In the genomic region with DNA sequence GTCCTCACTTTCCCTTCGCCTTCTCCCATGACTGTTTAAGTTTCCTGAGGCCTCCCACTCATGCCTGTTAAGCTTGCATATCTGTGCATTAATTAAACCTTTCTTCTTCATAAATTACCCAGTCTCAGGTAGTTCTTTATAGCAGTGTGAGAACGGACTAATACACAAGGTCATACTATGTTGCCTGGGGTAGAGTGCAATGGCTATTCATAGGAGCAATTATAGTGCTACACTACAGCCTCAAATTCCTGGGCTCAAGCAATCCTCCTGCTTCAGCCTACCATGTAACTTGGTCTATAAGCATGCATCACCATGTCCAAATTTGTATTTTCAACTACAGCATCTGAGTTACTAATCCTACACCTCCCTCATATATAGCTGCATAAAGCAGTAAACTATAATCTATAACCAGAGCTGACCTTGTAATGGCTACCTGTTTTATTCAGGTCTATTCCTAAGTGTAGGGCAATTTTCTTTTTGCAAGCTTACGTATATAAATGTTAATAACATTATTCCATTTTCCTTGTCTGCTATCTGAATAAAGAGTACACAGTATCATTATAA, we compare ENCODE assay signal across 19 cellular contexts. TPM values are rescaled to one million over a fixed set of nuclear protein-coding genes. Genes with fewer than 3 reads are reported as not detected.
DNase-seq lines count a peak whose midpoint lies in the region; ATAC-seq and TF ChIP-seq lines count a peak whose summit lies in the region.
"Had no signal": no experiment of that assay in that cellular context is flagged by ENCODE, and none has a peak within 500 bp of the region (broad histone marks: within the 10 kb centered on the region; RNA-seq: fewer than 3 reads in every experiment).

No MANE protein-coding gene starts in this region.

- intact Hi-C loops in Right ventricle myocardium inferior (cut with DNase I) (no loop called here), left ventricle myocardium inferior (cut with micrococcal nuclease) (no loop called here), left ventricle myocardium superior (cut with micrococcal nuclease) (no loop called here), left cardiac atrium (cut with DNase I) (no loop called here), mucosa of descending colon (cut with DNase I, micrococcal nuclease) (no loop called here)

- peaks cover 4% of the 10 kb centered on the region for H3K4me1 Mint-ChIP-seq in activated T-helper 17 cell treated with anti-CD3 and anti-CD28 coated beads, Interleukin-2, amount 50 U/mL, for 72 hours
- H3K4me1 Mint-ChIP-seq: B cell had no signal

- H3K4me1 ChIP-seq in left ventricle myocardium inferior (peaks cover 34% of the 10 kb centered on the region), mucosa of descending colon (ENCODE audit: low read depth) (peaks cover 24% of the 10 kb centered on the region)
- H3K4me1 ChIP-seq: BLaER1 treated with 17β-estradiol and CSF1 and Interleukin-3, amounts not matched to agents 10 nM and 100 nM had no signal

- no peak for TF ChIP-seq CTCF in left ventricle myocardium inferior (IDR thresholded peaks at IDR 0.05; ENCODE audit: borderline replicate concordance)
- no peak for TF ChIP-seq CTCF in mucosa of descending colon (IDR thresholded peaks at IDR 0.05)

- no peaks in the 10 kb centered on the region for H3K27me3 ChIP-seq in left ventricle myocardium inferior (ENCODE audit: low read depth)
- H3K27me3 ChIP-seq: BLaER1 treated with 17β-estradiol and CSF1 and Interleukin-3, amounts not matched to agents 10 nM and 100 nM had no signal

- no peaks in the 10 kb centered on the region for H3K9me3 Mint-ChIP-seq in activated T-helper 17 cell treated with anti-CD3 and anti-CD28 coated beads, Interleukin-2, amount 50 U/mL, for 72 hours
- H3K9me3 Mint-ChIP-seq: CD8-positive, alpha-beta T cell; HFFc6 had no signal

- H3K27ac ChIP-seq in left ventricle myocardium inferior (replicated peaks): no peak overlapping the region
- H3K27ac ChIP-seq: BLaER1 treated with 17β-estradiol and CSF1 and Interleukin-3, amounts not matched to agents 10 nM and 100 nM had no signal

- H3K9me3 ChIP-seq in left ventricle myocardium inferior (replicated peaks) (no peaks in the 10 kb centered on the region), mucosa of descending colon (no peaks in the 10 kb centered on the region)
- H3K9me3 ChIP-seq: BLaER1 treated with 17β-estradiol and CSF1 and Interleukin-3, amounts not matched to agents 10 nM and 100 nM had no signal

- H3K4me3 ChIP-seq in left ventricle myocardium inferior (no peak overlapping the region), mucosa of descending colon (no peak overlapping the region)
- H3K4me3 ChIP-seq: BLaER1 treated with 17β-estradiol and CSF1 and Interleukin-3, amounts not matched to agents 10 nM and 100 nM had no signal

- H3K36me3 ChIP-seq in left ventricle myocardium inferior (peaks cover 44% of the 10 kb centered on the region), mucosa of descending colon (ENCODE audit: low read depth) (no peaks in the 10 kb centered on the region)

- H3K27ac Mint-ChIP-seq in activated T-helper 17 cell treated with anti-CD3 and anti-CD28 coated beads, Interleukin-2, amount 50 U/mL, for 72 hours: peak overlapping the region; percentile 32
- H3K27ac Mint-ChIP-seq: B cell; CD8-positive, alpha-beta T cell; HFFc6 had no signal

- DNase-seq in Right ventricle myocardium inferior (ENCODE audit: missing footprints) (no peak), left ventricle myocardium inferior (no peak), left ventricle myocardium superior (no peak), left cardiac atrium (no peak), mucosa of descending colon (no peak), cerebellar nuclear complex (lab: John Stamatoyannopoulos, UW) (no peak)
- DNase-seq: Calu3; CD8-positive, alpha-beta T cell; DMS79 treated with DMSO at 0.1 percent for 48 hours; GF-D8; GOT3; H7; HFFc6 had no signal

- H3K27me3 Mint-ChIP-seq in activated T-helper 17 cell treated with anti-CD3 and anti-CD28 coated beads, Interleukin-2, amount 50 U/mL, for 72 hours: no peaks in the 10 kb centered on the region
- H3K27me3 Mint-ChIP-seq: B cell had no signal

- peak overlapping the region; percentile 20 for H3K4me3 Mint-ChIP-seq in activated T-helper 17 cell treated with anti-CD3 and anti-CD28 coated beads, Interleukin-2, amount 50 U/mL, for 72 hours
- H3K4me3 Mint-ChIP-seq: B cell; CD8-positive, alpha-beta T cell; HFFc6 had no signal

- ATAC-seq in Right ventricle myocardium inferior (peak; percentile 54), left ventricle myocardium superior (peak; percentile 85), left cardiac atrium (no peak), mucosa of descending colon (peak; percentile 77), GM21423 (IDR thresholded peaks at IDR 0.05; ENCODE audit: unreplicated experiment) (no peak)
- no peak for ATAC-seq in activated T-helper 17 cell treated with anti-CD3 and anti-CD28 coated beads, Interleukin-2, amount 50 U/mL, for 72 hours (replicated peaks)
- ATAC-seq: CD8-positive, alpha-beta T cell; HCT116; HepG2 had no signal

- peaks cover 43% of the 10 kb centered on the region for H3K36me3 Mint-ChIP-seq in activated T-helper 17 cell treated with anti-CD3 and anti-CD28 coated beads, Interleukin-2, amount 50 U/mL, for 72 hours (ENCODE audit: low read depth)

RNA-seq across cellular contexts. Expression of a gene that starts 18.9 kb away (rescaled TPM):
- total RNA-seq in Right ventricle myocardium inferior (48.1 TPM), left ventricle myocardium inferior (51.8 TPM), left ventricle myocardium superior (46.8 TPM), left cardiac atrium (10 to 100 TPM; 42.4 to 46.6 TPM), mucosa of descending colon (10 to 100 TPM; 53.3 to 80.0 (median 56.8) TPM)
- total RNA-seq in activated T-helper 17 cell treated with anti-CD3 and anti-CD28 coated beads, Interleukin-2, amount 50 U/mL, for 72 hours: 10 to 100 TPM; 16.4 to 23.8 TPM

RNA-seq across cellular contexts. Expression of a gene that starts 55.9 kb away (rescaled TPM):
- 7.0 TPM for total RNA-seq in Right ventricle myocardium inferior
- total RNA-seq in left ventricle myocardium inferior: 6.9 TPM
- total RNA-seq in left ventricle myocardium superior: 8.4 TPM
- 1 to 10 TPM; 7.6 TPM for total RNA-seq in left cardiac atrium
- total RNA-seq in activated T-helper 17 cell treated with anti-CD3 and anti-CD28 coated beads, Interleukin-2, amount 50 U/mL, for 72 hours: 10 to 100 TPM; 13.7 to 22.4 TPM
- 10 to 100 TPM; 11.3 to 14.6 (median 13.4) TPM for total RNA-seq in mucosa of descending colon

Comparison
In these comparisons a context has a peak if more than half of its experiments do, and no peak if none do; other contexts are left out.
1. ATAC-seq: peak in Right ventricle myocardium inferior (single experiment), left ventricle myocardium superior (single experiment) and mucosa of descending colon (single experiment); none in left cardiac atrium (0 of 2), activated T-helper 17 cell treated with anti-CD3 and anti-CD28 coated beads, Interleukin-2, amount 50 U/mL, for 72 hours (single experiment) and GM21423 (single experiment).